Comparison of ENCODE assay signal across 18 cellular contexts in the genomic region with DNA sequence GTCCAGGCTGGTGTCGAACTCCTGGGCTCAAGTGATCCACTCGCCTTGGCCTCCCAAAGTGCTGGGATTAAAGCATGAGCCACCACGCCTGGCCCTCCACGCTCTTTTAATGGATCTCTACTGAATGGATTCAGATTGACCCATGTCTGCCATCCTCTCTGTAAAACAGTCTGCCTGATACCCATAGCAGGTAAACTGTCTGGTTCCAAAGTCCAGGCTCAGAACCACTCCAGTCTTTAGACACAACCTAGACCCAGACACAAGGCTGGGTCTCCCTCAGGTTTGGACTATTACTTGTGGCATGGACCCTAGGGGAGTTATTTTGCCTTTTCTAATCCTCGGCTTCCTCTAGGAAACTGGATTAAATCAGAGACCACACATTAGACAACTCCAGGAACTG. TPM values are rescaled to one million over a fixed set of nuclear protein-coding genes. Genes with fewer than 3 reads are reported as not detected.
A peak's percentile ranks its signal among the peaks of the same experiment; 100 is the strongest.
DNase-seq lines count a peak whose midpoint lies in the region; ATAC-seq, FAIRE-seq and TF ChIP-seq lines count a peak whose summit lies in the region.
"Had no signal": no experiment of that assay in that cellular context is flagged by ENCODE, and none has a peak within 500 bp of the region (broad histone marks: within the 10 kb centered on the region; RNA-seq: fewer than 3 reads in every experiment).

No MANE protein-coding gene starts in this region.

- intact Hi-C loops in IMR-90 (cut with micrococcal nuclease), result no loop called here
- intact Hi-C loops in Right ventricle myocardium inferior (cut with DNase I), result loop anchor here (10.0 kb wide), 1 partner anchor 65 kb away; no protein-coding TSS in a partner anchor

- H3K4me1 Mint-ChIP-seq in activated T-helper 17 cell treated with anti-CD3 and anti-CD28 coated beads, Interleukin-2, amount 50 U/mL, for 72 hours, result no peaks in the 10 kb centered on the region
- peaks cover 13% of the 10 kb centered on the region for H3K4me1 Mint-ChIP-seq in mesothelial cell of epicardium
- no peaks in the 10 kb centered on the region for H3K4me1 Mint-ChIP-seq in activated T-cell treated with anti-CD3 and anti-CD28 coated beads, Interleukin-2, amount 50 U/mL, for 24 hours (ENCODE audit: low read depth)
- H3K4me1 Mint-ChIP-seq: H9 had no signal

- no peak for DNase-seq in IMR-90
- no peak for DNase-seq in mesenchymal stem cell
- peak; percentile 16 for DNase-seq in small intestine
- no peak for DNase-seq in Right ventricle myocardium inferior (ENCODE audit: missing footprints)
- no peak for DNase-seq in mesothelial cell of epicardium (ENCODE audit: low spot score in 2 of 2, unreplicated experiment in 2 of 2)
- no peak for DNase-seq in activated T-cell treated with anti-CD3 and anti-CD28 coated beads, Interleukin-2, amount 50 U/mL, for 24 hours
- DNase-seq: ACHN; Calu3; CD4-positive, alpha-beta T cell; DMS79; GOT3; H9 had no signal

- CTCF ChIA-PET in IMR-90 (lab: Yijun Ruan, JAX), result no interaction called here

- H2BK120ac ChIP-seq in IMR-90 (ENCODE audit: low read depth, low read length) (no peak overlapping the region), mesenchymal stem cell (ENCODE audit: low read depth, low read length) (no peak overlapping the region)

- H3K4ac ChIP-seq in IMR-90 (ENCODE audit: low read depth, low read length) (0 out of 2 replicates have a peak overlapping the region, but pooled peaks have one; percentile 34), mesenchymal stem cell (ENCODE audit: low read depth in 1 of 2, low read length in 2 of 2) (peak overlapping the region in 1 of 2 experiments; percentile 50)

- H4K8ac ChIP-seq in IMR-90 (ENCODE audit: low read depth in 2 of 2, low read length in 2 of 2) (no peak overlapping the region; a peak in 1 of 4 replicates), mesenchymal stem cell (ENCODE audit: low read length) (no peak overlapping the region)

- H4K5ac ChIP-seq in IMR-90 (ENCODE audit: low read depth, low read length), result no peak overlapping the region

- no peak overlapping the region for H3K9ac ChIP-seq in IMR-90 (ENCODE audit: low read depth, low read length)
- no peak overlapping the region for H3K9ac ChIP-seq in mesenchymal stem cell (ENCODE audit: low read length)
- H3K9ac ChIP-seq: BLaER1 treated with 17β-estradiol and CSF1 and Interleukin-3, amounts not matched to agents 10 nM and 100 nM had no signal

- H2BK15ac ChIP-seq in IMR-90 (ENCODE audit: low read depth, low read length) (no peak overlapping the region), mesenchymal stem cell (ENCODE audit: low read depth, poor library complexity, severe bottlenecking) (no peak overlapping the region)

- H3K9me1 ChIP-seq in IMR-90 (ENCODE audit: insufficient read depth, low read length), result peaks cover 14% of the 10 kb centered on the region

- H3K27ac Mint-ChIP-seq in activated T-helper 17 cell treated with anti-CD3 and anti-CD28 coated beads, Interleukin-2, amount 50 U/mL, for 72 hours, result peak overlapping the region; percentile 34
- no peak overlapping the region for H3K27ac Mint-ChIP-seq in mesothelial cell of epicardium
- no peak overlapping the region for H3K27ac Mint-ChIP-seq in activated T-cell treated with anti-CD3 and anti-CD28 coated beads, Interleukin-2, amount 50 U/mL, for 24 hours
- H3K27ac Mint-ChIP-seq: CD4-positive, alpha-beta T cell had no signal

- 0 out of 2 replicates have a peak, but pooled peaks cover 3% of the 10 kb centered on the region for H3K4me1 ChIP-seq in IMR-90 (ENCODE audit: control insufficient read depth, insufficient read depth, low read length)
- H3K4me1 ChIP-seq in mesenchymal stem cell (ENCODE audit: control insufficient read depth, insufficient read depth, low read depth, low read length), result no peaks in the 10 kb centered on the region
- H3K4me1 ChIP-seq in small intestine (ENCODE audit: control insufficient read depth in 2 of 2, insufficient read depth in 1 of 2, low read depth in 1 of 2, low read length in 1 of 2), result peaks cover 0 to 2% of the 10 kb centered on the region in 2 donors

- H3K36me3 ChIP-seq in IMR-90 (ENCODE audit: control insufficient read depth, insufficient read depth, low read length) (peaks cover 2% of the 10 kb centered on the region; the same call in 1 of the 2 replicates), mesenchymal stem cell (ENCODE audit: control insufficient read depth in 1 of 2, insufficient read depth in 2 of 2, low read depth in 1 of 2, low read length in 2 of 2) (peaks cover 0 to 3% of the 10 kb centered on the region in 2 experiments), small intestine (ENCODE audit: control insufficient read depth in 2 of 2, insufficient read depth in 2 of 2, low read length in 2 of 2) (no peaks in the 10 kb centered on the region)

- H4K20me1 ChIP-seq in IMR-90 (ENCODE audit: insufficient read depth, low read length), result no peaks in the 10 kb centered on the region

- no peaks in the 10 kb centered on the region for H3K36me3 Mint-ChIP-seq in activated T-helper 17 cell treated with anti-CD3 and anti-CD28 coated beads, Interleukin-2, amount 50 U/mL, for 72 hours (ENCODE audit: low read depth)
- H3K36me3 Mint-ChIP-seq in mesothelial cell of epicardium, result peaks cover 2% of the 10 kb centered on the region
- H3K36me3 Mint-ChIP-seq in activated T-cell treated with anti-CD3 and anti-CD28 coated beads, Interleukin-2, amount 50 U/mL, for 24 hours (ENCODE audit: low read depth), result no peaks in the 10 kb centered on the region

- no peak for FAIRE-seq in small intestine (lab: Jason Lieb, UNC)
- FAIRE-seq: G401.6, GM12892, GM19239 had no signal

- H4K91ac ChIP-seq in IMR-90 (ENCODE audit: insufficient read depth, low read depth, low read length), result no peak overlapping the region; the same call in 1 of the 2 replicates
- H4K91ac ChIP-seq in mesenchymal stem cell (ENCODE audit: low read length), result no peak overlapping the region

- H3K9me3 Mint-ChIP-seq in activated T-helper 17 cell treated with anti-CD3 and anti-CD28 coated beads, Interleukin-2, amount 50 U/mL, for 72 hours, result no peaks in the 10 kb centered on the region
- no peaks in the 10 kb centered on the region for H3K9me3 Mint-ChIP-seq in mesothelial cell of epicardium
- no peaks in the 10 kb centered on the region for H3K9me3 Mint-ChIP-seq in activated T-cell treated with anti-CD3 and anti-CD28 coated beads, Interleukin-2, amount 50 U/mL, for 24 hours
- H3K9me3 Mint-ChIP-seq: CD4-positive, alpha-beta T cell had no signal

- 100% methylated on average over 1 of the region's 5 CpGs; no CpG with 5 or more reads in 1 of the 2 experiments for WGBS in IMR-90 (ENCODE audit: extremely low coverage in 2 of 2, insufficient read length in 1 of 2), 2 experiments
- 98% methylated on average over 4 of the region's 5 CpGs for WGBS in mesenchymal stem cell
- WGBS in small intestine, 3 donors, result 95 to 98% (median 97%) methylated on average over 5 of the region's 5 CpGs

- H2AK5ac ChIP-seq in IMR-90 (ENCODE audit: low read depth, low read length) (0 out of 2 replicates have a peak overlapping the region, but pooled peaks have one; percentile 9), mesenchymal stem cell (ENCODE audit: low read length, severe bottlenecking) (peak overlapping the region; percentile 59)

- H3K4me3 ChIP-seq in IMR-90 (ENCODE audit: insufficient read depth, low read depth, low read length) (no peak overlapping the region), mesenchymal stem cell (ENCODE audit: insufficient read depth in 1 of 2, low read depth in 1 of 2, low read length in 2 of 2) (no peak overlapping the region), small intestine (ENCODE audit: low read depth in 1 of 2, low read length in 2 of 2) (no peak overlapping the region)
- H3K4me3 ChIP-seq: BLaER1 treated with 17β-estradiol and CSF1 and Interleukin-3, amounts not matched to agents 10 nM and 100 nM had no signal

- dilution Hi-C loops in IMR-90 (cut with HindIII; ENCODE audit: low sequenced_read_pairs, unreplicated experiment), result no loop called here

- no peak overlapping the region for H3K14ac ChIP-seq in IMR-90 (replicated peaks; ENCODE audit: low read depth, low read length)
- H3K14ac ChIP-seq in mesenchymal stem cell (ENCODE audit: low read length in 2 of 2), result no peak overlapping the region

- no peak for TF ChIP-seq POLR2A in IMR-90 (IDR thresholded peaks at IDR 0.05; ENCODE audit: low read depth, low read length)

- peak overlapping the region; percentile 35 to 40 for H2BK12ac ChIP-seq in mesenchymal stem cell (ENCODE audit: low read length in 2 of 2)

- H3K27me3 Mint-ChIP-seq in activated T-helper 17 cell treated with anti-CD3 and anti-CD28 coated beads, Interleukin-2, amount 50 U/mL, for 72 hours, result no peaks in the 10 kb centered on the region
- H3K27me3 Mint-ChIP-seq in mesothelial cell of epicardium (ENCODE audit: low read depth), result no peaks in the 10 kb centered on the region
- peaks cover 2% of the 10 kb centered on the region for H3K27me3 Mint-ChIP-seq in activated T-cell treated with anti-CD3 and anti-CD28 coated beads, Interleukin-2, amount 50 U/mL, for 24 hours
- H3K27me3 Mint-ChIP-seq: CD4-positive, alpha-beta T cell had no signal

- no peak for TF ChIP-seq CTCF in IMR-90 (conservative IDR thresholded peaks at IDR 0.05; ENCODE audit: low read depth, low read length)
- no peak for TF ChIP-seq CTCF in mesothelial cell of epicardium (IDR thresholded peaks at IDR 0.05; ENCODE audit: unreplicated experiment)

- 0 out of 2 replicates have a peak overlapping the region, but pooled peaks have one; percentile 32 for H2BK20ac ChIP-seq in IMR-90 (ENCODE audit: low read depth, low read length)

- H2BK5ac ChIP-seq in IMR-90 (ENCODE audit: low read depth, low read length, poor library complexity, severe bottlenecking) (no peak overlapping the region), mesenchymal stem cell (ENCODE audit: low read depth, low read length, poor library complexity, severe bottlenecking) (no peak overlapping the region)

- in situ Hi-C loops in IMR-90 (cut with MboI; ENCODE audit: low sequenced_read_pairs), result no loop called here

- H3K4me2 ChIP-seq in IMR-90 (ENCODE audit: low read depth, low read length) (no peak overlapping the region), mesenchymal stem cell (ENCODE audit: low read length, poor library complexity, severe bottlenecking) (no peak overlapping the region)
- H3K4me2 ChIP-seq: BLaER1 treated with 17β-estradiol and CSF1 and Interleukin-3, amounts not matched to agents 10 nM and 100 nM had no signal

- H3K27me3 ChIP-seq in IMR-90 (ENCODE audit: control insufficient read depth, insufficient read depth, low read length) (no peaks in the 10 kb centered on the region), mesenchymal stem cell (ENCODE audit: control insufficient read depth in 1 of 2, insufficient read depth in 1 of 2, low read length in 2 of 2) (no peaks in the 10 kb centered on the region), small intestine (ENCODE audit: control insufficient read depth in 2 of 2, insufficient read depth in 2 of 2, low read length in 2 of 2) (no peaks in the 10 kb centered on the region)
- H3K27me3 ChIP-seq: BLaER1 treated with 17β-estradiol and CSF1 and Interleukin-3, amounts not matched to agents 10 nM and 100 nM had no signal

- H2AFZ ChIP-seq in IMR-90 (replicated peaks; ENCODE audit: low read length, poor library complexity) (no peak overlapping the region), mesenchymal stem cell (ENCODE audit: low read depth, low read length) (no peak overlapping the region)

- H3K27ac ChIP-seq in IMR-90 (ENCODE audit: insufficient read depth, low read length) (no peak overlapping the region), mesenchymal stem cell (ENCODE audit: low read length, poor library complexity, severe bottlenecking) (no peak overlapping the region), small intestine (ENCODE audit: low read depth in 1 of 2, low read length in 1 of 2) (no peak overlapping the region)
- H3K27ac ChIP-seq: BLaER1 treated with 17β-estradiol and CSF1 and Interleukin-3, amounts not matched to agents 10 nM and 100 nM had no signal

- ATAC-seq in IMR-90 (ENCODE audit: low read depth), result no peak
- no peak for ATAC-seq in activated T-helper 17 cell treated with anti-CD3 and anti-CD28 coated beads, Interleukin-2, amount 50 U/mL, for 72 hours (replicated peaks)
- ATAC-seq in Right ventricle myocardium inferior, result no peak

- H3K23ac ChIP-seq in IMR-90 (ENCODE audit: low read depth, low read length) (no peak overlapping the region), mesenchymal stem cell (ENCODE audit: low read length in 2 of 2) (no peak overlapping the region)

- no peak for TF ChIP-seq RAD21 in IMR-90 (IDR thresholded peaks at IDR 0.05; ENCODE audit: low read length)

- BruUV-seq in IMR-90 (replicated peaks; lab: Mats Ljungman, UMichigan), result no TSS peak

- H2AK9ac ChIP-seq in IMR-90 (replicated peaks; ENCODE audit: low read depth, low read length, poor library complexity), result no peak overlapping the region

- peaks cover 0 to 31% of the 10 kb centered on the region in 2 experiments; a peak in 3 of 4 replicates for H3K79me1 ChIP-seq in IMR-90 (ENCODE audit: low read depth in 1 of 2, low read length in 2 of 2)
- peaks cover 17% of the 10 kb centered on the region for H3K79me1 ChIP-seq in mesenchymal stem cell (replicated peaks; ENCODE audit: low read length, poor library complexity, severe bottlenecking)

- H3K18ac ChIP-seq in IMR-90 (ENCODE audit: low read depth, low read length) (no peak overlapping the region), mesenchymal stem cell (ENCODE audit: low read depth in 1 of 2, low read length in 2 of 2) (no peak overlapping the region)

- POLR2A ChIA-PET in IMR-90 (lab: Charles Lee; ENCODE audit: unreplicated experiment), result no interaction called here

- H3K9me3 ChIP-seq in IMR-90 (ENCODE audit: control insufficient read depth, insufficient read depth, low read length) (no peaks in the 10 kb centered on the region), mesenchymal stem cell (ENCODE audit: control insufficient read depth, low read length) (no peaks in the 10 kb centered on the region), small intestine (ENCODE audit: control insufficient read depth, low read depth) (no peaks in the 10 kb centered on the region)

- no peak overlapping the region for H3K56ac ChIP-seq in IMR-90 (ENCODE audit: extremely low read depth, insufficient read depth, low read length)

- no peak overlapping the region for H3K4me3 Mint-ChIP-seq in activated T-helper 17 cell treated with anti-CD3 and anti-CD28 coated beads, Interleukin-2, amount 50 U/mL, for 72 hours
- no peak overlapping the region for H3K4me3 Mint-ChIP-seq in mesothelial cell of epicardium
- no peak overlapping the region for H3K4me3 Mint-ChIP-seq in activated T-cell treated with anti-CD3 and anti-CD28 coated beads, Interleukin-2, amount 50 U/mL, for 24 hours
- H3K4me3 Mint-ChIP-seq: CD4-positive, alpha-beta T cell; H9 had no signal

RNA-seq across cellular contexts. Expression of a gene that starts 19.1 kb away (rescaled TPM):
- total RNA-seq in IMR-90 (2012; rRNA removed) (10.0 and 11.1 TPM in 2 replicates), Right ventricle myocardium inferior (18.0 TPM), mesothelial cell of epicardium (30.9 to 33.9 TPM (median 31.5 TPM) in 3 replicates)
- polyA plus RNA-seq in IMR-90 (2012; rRNA removed) (6.5 and 6.8 TPM in 2 replicates), small intestine (1 to 10 TPM in 2 of 3 donors, under 1 TPM in 1; 0.22 to 7.1 (median 1.1) TPM)
- 3.5 and 5.6 TPM in 2 replicates for polyA plus RNA-seq in IMR-90 (2012; cell fraction: cytosol; rRNA removed)
- 4.8 and 6.8 TPM in 2 replicates for polyA plus RNA-seq in IMR-90 (2012; cell fraction: nucleus; rRNA removed; ENCODE audit: low replicate concordance)
- total RNA-seq in activated T-helper 17 cell treated with anti-CD3 and anti-CD28 coated beads, Interleukin-2, amount 50 U/mL, for 72 hours, result 10 to 100 TPM in 1 of 2 donors, 1 to 10 TPM in 1; 9.8 to 13.0 TPM
- 13.3 TPM for polyA plus RNA-seq in mesenchymal stem cell (2013, experiment 1 of 2)
- 11.6 TPM for polyA plus RNA-seq in mesenchymal stem cell (2013, experiment 2 of 2)

RNA-seq across cellular contexts. Expression of a gene that starts 52.4 kb away (rescaled TPM):
- total RNA-seq in IMR-90 (2012; rRNA removed) (not detected in 2 replicates), Right ventricle myocardium inferior (not detected), mesothelial cell of epicardium (not detected in 3 replicates)
- polyA plus RNA-seq in IMR-90 (2012; rRNA removed) (not detected in 2 replicates), small intestine (1 to 10 TPM in 1 of 3 donors, not detected in 2; 3.7 TPM)
- polyA plus RNA-seq in IMR-90 (2012; cell fraction: cytosol; rRNA removed), result 0.28 TPM in 1 of 2 replicates, not detected in the other
- 0.34 TPM in 1 of 2 replicates, not detected in the other for polyA plus RNA-seq in IMR-90 (2012; cell fraction: nucleus; rRNA removed; ENCODE audit: low replicate concordance)
- total RNA-seq in activated T-helper 17 cell treated with anti-CD3 and anti-CD28 coated beads, Interleukin-2, amount 50 U/mL, for 72 hours, result not detected
- polyA plus RNA-seq in mesenchymal stem cell (2013, experiment 1 of 2), result 2.6 TPM
- polyA plus RNA-seq in mesenchymal stem cell (2013, experiment 2 of 2), result 2.3 TPM
- total RNA-seq: Calu3; CD4-positive, alpha-beta T cell; HT-29 had no signal
